ENCODE assay signal across 1 cellular context in genomic region chr5:177351392-177352329, GRCh38.
A peak's percentile ranks its signal among the peaks of the same experiment; 100 is the strongest.
TF ChIP-seq lines count a peak whose summit lies in the region.

TSS of gene LMAN2 (minus strand) at chr5:177351668. CDS start at chr5:177351647, 21 bp downstream.

TF ChIP-seq in HepG2, 621 proteins besides CTCF, POLR2A, EP300 and RAD21 (continued from another document and continues in another):
- TF ChIP-seq ZBTB40 (IDR thresholded peaks at IDR 0.05) (peak; percentile 92), ZBTB40 (CRISPR knock-in tag; IDR thresholded peaks at IDR 0.05) (peak; percentile 65; the same call in 1 of the 2 replicates), NFYC (CRISPR knock-in tag; IDR thresholded peaks at IDR 0.05) (peak; percentile 99), ZNF354B (CRISPR knock-in tag; IDR thresholded peaks at IDR 0.05) (no peak), KDM3A (CRISPR knock-in tag; IDR thresholded peaks at IDR 0.05; ENCODE audit: low read depth) (no peak), ZNF607 (CRISPR knock-in tag; IDR thresholded peaks at IDR 0.05; ENCODE audit: borderline replicate concordance) (peak; percentile 61; the same call in 1 of the 2 replicates), HINFP (CRISPR knock-in tag; IDR thresholded peaks at IDR 0.05; ENCODE audit: low read depth) (peak; percentile 28; the same call in 1 of the 2 replicates), CERS6 (CRISPR knock-in tag; IDR thresholded peaks at IDR 0.05) (no peak), ZNF552 (CRISPR knock-in tag; IDR thresholded peaks at IDR 0.05; ENCODE audit: borderline replicate concordance) (no peak), XBP1 (CRISPR knock-in tag; IDR thresholded peaks at IDR 0.05) (peak; percentile 94; the same call in 1 of the 2 replicates), GATAD1 (CRISPR knock-in tag; IDR thresholded peaks at IDR 0.05) (peak; percentile 97), ZFYVE20 (CRISPR knock-in tag; IDR thresholded peaks at IDR 0.05; ENCODE audit: borderline replicate concordance, low read depth) (no peak), SRF (IDR thresholded peaks at IDR 0.05; ENCODE audit: low read depth, low read length) (no peak), NCOA5 (CRISPR knock-in tag; IDR thresholded peaks at IDR 0.05) (no peak), ELK4 (CRISPR knock-in tag; IDR thresholded peaks at IDR 0.05; ENCODE audit: borderline replicate concordance) (no peak), AGO2 (optimal IDR thresholded peaks at IDR 0.05; ENCODE audit: low read depth, low read length) (peak; percentile 52), U2AF1 (optimal IDR thresholded peaks at IDR 0.05; ENCODE audit: low read depth, low read length) (no peak), NR2C2 (CRISPR knock-in tag; IDR thresholded peaks at IDR 0.05; ENCODE audit: borderline replicate concordance) (peak; percentile 84), BCL6 (CRISPR knock-in tag; IDR thresholded peaks at IDR 0.05) (no peak), HES4 (CRISPR knock-in tag; IDR thresholded peaks at IDR 0.05; ENCODE audit: borderline replicate concordance) (0 out of 2 replicates have a peak, but pooled peaks have one; percentile 33), ZNF329 (CRISPR knock-in tag; IDR thresholded peaks at IDR 0.05; ENCODE audit: low read depth) (no peak), TRIM22 (IDR thresholded peaks at IDR 0.05) (no peak), KLF6 (CRISPR knock-in tag; IDR thresholded peaks at IDR 0.05) (no peak; the same call in 1 of the 2 replicates), ZNF776 (CRISPR knock-in tag; IDR thresholded peaks at IDR 0.05) (no peak), HBP1 (CRISPR knock-in tag; IDR thresholded peaks at IDR 0.05; ENCODE audit: low read depth) (no peak), ZNF136 (CRISPR knock-in tag; IDR thresholded peaks at IDR 0.05; ENCODE audit: low read depth) (no peak; the same call in 1 of the 2 replicates), DZIP1 (CRISPR knock-in tag; IDR thresholded peaks at IDR 0.05) (no peak), FOSL1 (CRISPR knock-in tag; IDR thresholded peaks at IDR 0.05; ENCODE audit: borderline replicate concordance) (no peak), HNF1B (CRISPR knock-in tag; IDR thresholded peaks at IDR 0.05) (peak; percentile 91), NR2F6 (IDR thresholded peaks at IDR 0.05) (no peak), NR2F6 (CRISPR knock-in tag; IDR thresholded peaks at IDR 0.05) (peak; percentile 28; the same call in 1 of the 2 replicates), TMF1 (CRISPR knock-in tag; IDR thresholded peaks at IDR 0.05; ENCODE audit: low read depth) (no peak), MTA3 (CRISPR knock-in tag; IDR thresholded peaks at IDR 0.05) (no peak), GABPB1 (CRISPR knock-in tag; IDR thresholded peaks at IDR 0.05) (peak; percentile 99), TAF1 (CRISPR knock-in tag; IDR thresholded peaks at IDR 0.05) (peak; percentile 89; the same call in 1 of the 2 replicates), IKZF5 (CRISPR knock-in tag; IDR thresholded peaks at IDR 0.05) (peak; percentile 88; the same call in 1 of the 2 replicates), BORCS8-MEF2B (CRISPR knock-in tag; IDR thresholded peaks at IDR 0.05) (no peak), ZNF263 (CRISPR knock-in tag; IDR thresholded peaks at IDR 0.05) (peak; percentile 36; the same call in 1 of the 2 replicates), ZSCAN22 (CRISPR knock-in tag; IDR thresholded peaks at IDR 0.05) (no peak)
